ENCODE assay signal across 1 cellular context in genomic region chr4:17492058-17492741, GRCh38.
TF ChIP-seq lines count a peak whose summit lies in the region.

No MANE protein-coding gene starts in this region.

TF ChIP-seq in HepG2, 621 proteins besides CTCF, POLR2A, EP300 and RAD21 (continued from another document):
- TF ChIP-seq ZNF724P (CRISPR knock-in tag; IDR thresholded peaks at IDR 0.05; ENCODE audit: borderline replicate concordance) (no peak), MED13 (CRISPR knock-in tag; IDR thresholded peaks at IDR 0.05) (no peak)
